ENCODE assay signal across 1 cellular context in genomic region chrX:108186811-108187210, GRCh38.
TF ChIP-seq lines count a peak whose summit lies in the region.

No MANE protein-coding gene starts in this region.

TF ChIP-seq in HEK293, 187 proteins besides CTCF, POLR2A, EP300 and RAD21 (continued from another document):
- TF ChIP-seq SALL2 (tag by site-specific recombination; IDR thresholded peaks at IDR 0.05; ENCODE audit: borderline replicate concordance) (no peak), PRDM1 (tag by site-specific recombination; IDR thresholded peaks at IDR 0.05) (no peak), ZSCAN23 (tag by site-specific recombination; IDR thresholded peaks at IDR 0.05) (no peak), KLF8 (tag by site-specific recombination; IDR thresholded peaks at IDR 0.05) (no peak), ZNF155 (tag by site-specific recombination; IDR thresholded peaks at IDR 0.05) (no peak), ZNF133 (tag by site-specific recombination; IDR thresholded peaks at IDR 0.05) (no peak)
